1 cellular context compared by ENCODE assay signal in genomic region chr7:122068999-122069398, GRCh38.
A peak's percentile ranks its signal among the peaks of the same experiment; 100 is the strongest.
TF ChIP-seq lines count a peak whose summit lies in the region.

No MANE protein-coding gene starts in this region.

TF ChIP-seq in WTC11, 78 proteins besides CTCF, POLR2A, EP300 and RAD21 (continued from another document):
- TF ChIP-seq, protein P1, sequence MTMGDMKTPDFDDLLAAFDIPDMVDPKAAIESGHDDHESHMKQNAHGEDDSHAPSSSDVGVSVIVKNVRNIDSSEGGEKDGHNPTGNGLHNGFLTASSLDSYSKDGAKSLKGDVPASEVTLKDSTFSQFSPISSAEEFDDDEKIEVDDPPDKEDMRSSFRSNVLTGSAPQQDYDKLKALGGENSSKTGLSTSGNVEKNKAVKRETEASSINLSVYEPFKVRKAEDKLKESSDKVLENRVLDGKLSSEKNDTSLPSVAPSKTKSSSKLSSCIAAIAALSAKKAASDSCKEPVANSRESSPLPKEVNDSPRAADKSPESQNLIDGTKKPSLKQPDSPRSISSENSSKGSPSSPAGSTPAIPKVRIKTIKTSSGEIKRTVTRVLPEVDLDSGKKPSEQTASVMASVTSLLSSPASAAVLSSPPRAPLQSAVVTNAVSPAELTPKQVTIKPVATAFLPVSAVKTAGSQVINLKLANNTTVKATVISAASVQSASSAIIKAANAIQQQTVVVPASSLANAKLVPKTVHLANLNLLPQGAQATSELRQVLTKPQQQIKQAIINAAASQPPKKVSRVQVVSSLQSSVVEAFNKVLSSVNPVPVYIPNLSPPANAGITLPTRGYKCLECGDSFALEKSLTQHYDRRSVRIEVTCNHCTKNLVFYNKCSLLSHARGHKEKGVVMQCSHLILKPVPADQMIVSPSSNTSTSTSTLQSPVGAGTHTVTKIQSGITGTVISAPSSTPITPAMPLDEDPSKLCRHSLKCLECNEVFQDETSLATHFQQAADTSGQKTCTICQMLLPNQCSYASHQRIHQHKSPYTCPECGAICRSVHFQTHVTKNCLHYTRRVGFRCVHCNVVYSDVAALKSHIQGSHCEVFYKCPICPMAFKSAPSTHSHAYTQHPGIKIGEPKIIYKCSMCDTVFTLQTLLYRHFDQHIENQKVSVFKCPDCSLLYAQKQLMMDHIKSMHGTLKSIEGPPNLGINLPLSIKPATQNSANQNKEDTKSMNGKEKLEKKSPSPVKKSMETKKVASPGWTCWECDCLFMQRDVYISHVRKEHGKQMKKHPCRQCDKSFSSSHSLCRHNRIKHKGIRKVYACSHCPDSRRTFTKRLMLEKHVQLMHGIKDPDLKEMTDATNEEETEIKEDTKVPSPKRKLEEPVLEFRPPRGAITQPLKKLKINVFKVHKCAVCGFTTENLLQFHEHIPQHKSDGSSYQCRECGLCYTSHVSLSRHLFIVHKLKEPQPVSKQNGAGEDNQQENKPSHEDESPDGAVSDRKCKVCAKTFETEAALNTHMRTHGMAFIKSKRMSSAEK (CRISPR knock-in tag; IDR thresholded peaks at IDR 0.05; ENCODE audit: borderline replicate concordance), result peak; percentile 45; the same call in 1 of the 2 replicates
- peak; percentile 69; the same call in 1 of the 2 replicates for TF ChIP-seq AR (CRISPR knock-in tag; IDR thresholded peaks at IDR 0.05)
- no peak for TF ChIP-seq E2F1 (CRISPR knock-in tag; IDR thresholded peaks at IDR 0.05)
- TF ChIP-seq TEAD4 (CRISPR knock-in tag; IDR thresholded peaks at IDR 0.05), result no peak
- no peak for TF ChIP-seq ZNF263 (CRISPR knock-in tag; IDR thresholded peaks at IDR 0.05; ENCODE audit: low read depth)
- TF ChIP-seq, protein P2, sequence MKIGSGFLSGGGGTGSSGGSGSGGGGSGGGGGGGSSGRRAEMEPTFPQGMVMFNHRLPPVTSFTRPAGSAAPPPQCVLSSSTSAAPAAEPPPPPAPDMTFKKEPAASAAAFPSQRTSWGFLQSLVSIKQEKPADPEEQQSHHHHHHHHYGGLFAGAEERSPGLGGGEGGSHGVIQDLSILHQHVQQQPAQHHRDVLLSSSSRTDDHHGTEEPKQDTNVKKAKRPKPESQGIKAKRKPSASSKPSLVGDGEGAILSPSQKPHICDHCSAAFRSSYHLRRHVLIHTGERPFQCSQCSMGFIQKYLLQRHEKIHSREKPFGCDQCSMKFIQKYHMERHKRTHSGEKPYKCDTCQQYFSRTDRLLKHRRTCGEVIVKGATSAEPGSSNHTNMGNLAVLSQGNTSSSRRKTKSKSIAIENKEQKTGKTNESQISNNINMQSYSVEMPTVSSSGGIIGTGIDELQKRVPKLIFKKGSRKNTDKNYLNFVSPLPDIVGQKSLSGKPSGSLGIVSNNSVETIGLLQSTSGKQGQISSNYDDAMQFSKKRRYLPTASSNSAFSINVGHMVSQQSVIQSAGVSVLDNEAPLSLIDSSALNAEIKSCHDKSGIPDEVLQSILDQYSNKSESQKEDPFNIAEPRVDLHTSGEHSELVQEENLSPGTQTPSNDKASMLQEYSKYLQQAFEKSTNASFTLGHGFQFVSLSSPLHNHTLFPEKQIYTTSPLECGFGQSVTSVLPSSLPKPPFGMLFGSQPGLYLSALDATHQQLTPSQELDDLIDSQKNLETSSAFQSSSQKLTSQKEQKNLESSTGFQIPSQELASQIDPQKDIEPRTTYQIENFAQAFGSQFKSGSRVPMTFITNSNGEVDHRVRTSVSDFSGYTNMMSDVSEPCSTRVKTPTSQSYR (CRISPR knock-in tag; IDR thresholded peaks at IDR 0.05), result no peak
- TF ChIP-seq, protein P3, sequence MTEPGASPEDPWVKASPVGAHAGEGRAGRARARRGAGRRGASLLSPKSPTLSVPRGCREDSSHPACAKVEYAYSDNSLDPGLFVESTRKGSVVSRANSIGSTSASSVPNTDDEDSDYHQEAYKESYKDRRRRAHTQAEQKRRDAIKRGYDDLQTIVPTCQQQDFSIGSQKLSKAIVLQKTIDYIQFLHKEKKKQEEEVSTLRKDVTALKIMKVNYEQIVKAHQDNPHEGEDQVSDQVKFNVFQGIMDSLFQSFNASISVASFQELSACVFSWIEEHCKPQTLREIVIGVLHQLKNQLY (CRISPR knock-in tag; IDR thresholded peaks at IDR 0.05), result no peak
- TF ChIP-seq, protein P4, sequence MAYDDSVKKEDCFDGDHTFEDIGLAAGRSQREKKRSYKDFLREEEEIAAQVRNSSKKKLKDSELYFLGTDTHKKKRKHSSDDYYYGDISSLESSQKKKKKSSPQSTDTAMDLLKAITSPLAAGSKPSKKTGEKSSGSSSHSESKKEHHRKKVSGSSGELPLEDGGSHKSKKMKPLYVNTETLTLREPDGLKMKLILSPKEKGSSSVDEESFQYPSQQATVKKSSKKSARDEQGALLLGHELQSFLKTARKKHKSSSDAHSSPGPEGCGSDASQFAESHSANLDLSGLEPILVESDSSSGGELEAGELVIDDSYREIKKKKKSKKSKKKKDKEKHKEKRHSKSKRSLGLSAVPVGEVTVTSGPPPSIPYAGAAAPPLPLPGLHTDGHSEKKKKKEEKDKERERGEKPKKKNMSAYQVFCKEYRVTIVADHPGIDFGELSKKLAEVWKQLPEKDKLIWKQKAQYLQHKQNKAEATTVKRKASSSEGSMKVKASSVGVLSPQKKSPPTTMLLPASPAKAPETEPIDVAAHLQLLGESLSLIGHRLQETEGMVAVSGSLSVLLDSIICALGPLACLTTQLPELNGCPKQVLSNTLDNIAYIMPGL (CRISPR knock-in tag; IDR thresholded peaks at IDR 0.05), result no peak
- TF ChIP-seq EMX1 (CRISPR knock-in tag; IDR thresholded peaks at IDR 0.05), result no peak
- no peak for TF ChIP-seq CDX4 (CRISPR knock-in tag; IDR thresholded peaks at IDR 0.05; ENCODE audit: borderline replicate concordance)
- no peak for TF ChIP-seq SMAD3 (CRISPR knock-in tag; IDR thresholded peaks at IDR 0.05; ENCODE audit: borderline replicate concordance)
- TF ChIP-seq, protein P5, sequence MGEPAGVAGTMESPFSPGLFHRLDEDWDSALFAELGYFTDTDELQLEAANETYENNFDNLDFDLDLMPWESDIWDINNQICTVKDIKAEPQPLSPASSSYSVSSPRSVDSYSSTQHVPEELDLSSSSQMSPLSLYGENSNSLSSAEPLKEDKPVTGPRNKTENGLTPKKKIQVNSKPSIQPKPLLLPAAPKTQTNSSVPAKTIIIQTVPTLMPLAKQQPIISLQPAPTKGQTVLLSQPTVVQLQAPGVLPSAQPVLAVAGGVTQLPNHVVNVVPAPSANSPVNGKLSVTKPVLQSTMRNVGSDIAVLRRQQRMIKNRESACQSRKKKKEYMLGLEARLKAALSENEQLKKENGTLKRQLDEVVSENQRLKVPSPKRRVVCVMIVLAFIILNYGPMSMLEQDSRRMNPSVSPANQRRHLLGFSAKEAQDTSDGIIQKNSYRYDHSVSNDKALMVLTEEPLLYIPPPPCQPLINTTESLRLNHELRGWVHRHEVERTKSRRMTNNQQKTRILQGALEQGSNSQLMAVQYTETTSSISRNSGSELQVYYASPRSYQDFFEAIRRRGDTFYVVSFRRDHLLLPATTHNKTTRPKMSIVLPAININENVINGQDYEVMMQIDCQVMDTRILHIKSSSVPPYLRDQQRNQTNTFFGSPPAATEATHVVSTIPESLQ (CRISPR knock-in tag; IDR thresholded peaks at IDR 0.05), result no peak
